Comparison of ENCODE assay signal across 24 cellular contexts in genomic region chr9:81575976-81576375, GRCh38.
DNase-seq lines count a peak whose midpoint lies in the region; ATAC-seq and TF ChIP-seq lines count a peak whose summit lies in the region.
"Had no signal": no experiment of that assay in that cellular context is flagged by ENCODE, and none has a peak within 500 bp of the region (broad histone marks: within the 10 kb centered on the region; RNA-seq: fewer than 3 reads in every experiment).

No MANE protein-coding gene starts in this region.

- H3K4me3 Mint-ChIP-seq in immature natural killer cell: no peak overlapping the region
- H3K4me3 Mint-ChIP-seq in activated T-helper 1 cell treated with anti-CD3 and anti-CD28 coated beads, Interleukin-12 subunit alpha, Interleukin-12 subunit beta, Interleukin-2, Interleukin-4 antibody, amounts not matched to agents 30 ng/mL and 10 ng/mL and 1 ng/mL, durations not matched to agents 14 hours and 24 hours and 36 hours: no peak overlapping the region
- H3K4me3 Mint-ChIP-seq: activated naive CD4-positive, alpha-beta T cell treated with anti-CD3 and anti-CD28 coated beads, Interleukin-2, amount 50 U/mL, for 24 hours; activated T-helper 17 cell treated with anti-CD3 and anti-CD28 coated beads, Interleukin-2, amount 50 U/mL, for 72 hours; CD8-positive, alpha-beta memory T cell; endodermal cell; memory B cell had no signal

- no peak for TF ChIP-seq CTCF in AG04450 (IDR thresholded peaks at IDR 0.05; ENCODE audit: low read depth, low read length)
- no peak for TF ChIP-seq CTCF in astrocyte of the spinal cord (IDR thresholded peaks at IDR 0.05; ENCODE audit: low read depth, low read length)
- no peak for TF ChIP-seq CTCF in fibroblast of the aortic adventitia (IDR thresholded peaks at IDR 0.05; ENCODE audit: insufficient read depth, low read length)

- H3K9me3 ChIP-seq in AG04450 (ENCODE audit: control insufficient read depth, insufficient read depth, low read length): no peaks in the 10 kb centered on the region
- H3K9me3 ChIP-seq: body of pancreas, colonic mucosa, heart right ventricle, neutrophil, tibial nerve had no signal

- peaks cover 5 to 15% (median 13%) of the 10 kb centered on the region in 3 donors for H3K36me3 Mint-ChIP-seq in immature natural killer cell
- H3K36me3 Mint-ChIP-seq in activated T-helper 1 cell treated with anti-CD3 and anti-CD28 coated beads, Interleukin-12 subunit alpha, Interleukin-12 subunit beta, Interleukin-2, Interleukin-4 antibody, amounts not matched to agents 30 ng/mL and 10 ng/mL and 1 ng/mL, durations not matched to agents 14 hours and 24 hours and 36 hours (ENCODE audit: low read depth): no peaks in the 10 kb centered on the region
- H3K36me3 Mint-ChIP-seq: activated naive CD4-positive, alpha-beta T cell treated with anti-CD3 and anti-CD28 coated beads, Interleukin-2, amount 50 U/mL, for 24 hours; CD8-positive, alpha-beta memory T cell had no signal

- peaks cover 0 to 4% (median 0%) of the 10 kb centered on the region in 3 donors for H3K27me3 Mint-ChIP-seq in immature natural killer cell (ENCODE audit: low read depth in 3 of 3)
- no peaks in the 10 kb centered on the region for H3K27me3 Mint-ChIP-seq in activated T-helper 1 cell treated with anti-CD3 and anti-CD28 coated beads, Interleukin-12 subunit alpha, Interleukin-12 subunit beta, Interleukin-2, Interleukin-4 antibody, amounts not matched to agents 30 ng/mL and 10 ng/mL and 1 ng/mL, durations not matched to agents 14 hours and 24 hours and 36 hours (ENCODE audit: insufficient read depth)
- H3K27me3 Mint-ChIP-seq: activated naive CD4-positive, alpha-beta T cell treated with anti-CD3 and anti-CD28 coated beads, Interleukin-2, amount 50 U/mL, for 24 hours; activated T-helper 17 cell treated with anti-CD3 and anti-CD28 coated beads, Interleukin-2, amount 50 U/mL, for 72 hours; CD8-positive, alpha-beta memory T cell; memory B cell had no signal

- CTCF ChIA-PET in AG04450 (lab: Charles Lee): no interaction called here

- no peak overlapping the region for H3K4me3 ChIP-seq in AG04450 (ENCODE audit: low read depth, low read length)
- H3K4me3 ChIP-seq in astrocyte of the spinal cord (ENCODE audit: low read depth, low read length): no peak overlapping the region
- no peak overlapping the region for H3K4me3 ChIP-seq in fibroblast of the aortic adventitia (ENCODE audit: low read depth, low read length)
- H3K4me3 ChIP-seq: body of pancreas, colonic mucosa, heart right ventricle, tibial nerve had no signal

- no peaks in the 10 kb centered on the region for H3K4me1 Mint-ChIP-seq in immature natural killer cell
- no peaks in the 10 kb centered on the region for H3K4me1 Mint-ChIP-seq in activated T-helper 1 cell treated with anti-CD3 and anti-CD28 coated beads, Interleukin-12 subunit alpha, Interleukin-12 subunit beta, Interleukin-2, Interleukin-4 antibody, amounts not matched to agents 30 ng/mL and 10 ng/mL and 1 ng/mL, durations not matched to agents 14 hours and 24 hours and 36 hours (ENCODE audit: low read depth)
- H3K4me1 Mint-ChIP-seq: activated naive CD4-positive, alpha-beta T cell treated with anti-CD3 and anti-CD28 coated beads, Interleukin-2, amount 50 U/mL, for 24 hours; activated T-helper 17 cell treated with anti-CD3 and anti-CD28 coated beads, Interleukin-2, amount 50 U/mL, for 72 hours; CD8-positive, alpha-beta memory T cell had no signal

- intact Hi-C loops in activated T-helper 1 cell treated with anti-CD3 and anti-CD28 coated beads, Interleukin-12 subunit alpha, Interleukin-12 subunit beta, Interleukin-2, Interleukin-4 antibody, amounts not matched to agents 30 ng/mL and 10 ng/mL and 1 ng/mL, durations not matched to agents 14 hours and 24 hours and 36 hours (cut with micrococcal nuclease): no loop called here

- no peaks in the 10 kb centered on the region for H3K9me3 Mint-ChIP-seq in immature natural killer cell
- H3K9me3 Mint-ChIP-seq in activated T-helper 1 cell treated with anti-CD3 and anti-CD28 coated beads, Interleukin-12 subunit alpha, Interleukin-12 subunit beta, Interleukin-2, Interleukin-4 antibody, amounts not matched to agents 30 ng/mL and 10 ng/mL and 1 ng/mL, durations not matched to agents 14 hours and 24 hours and 36 hours: no peaks in the 10 kb centered on the region
- H3K9me3 Mint-ChIP-seq: activated naive CD4-positive, alpha-beta T cell treated with anti-CD3 and anti-CD28 coated beads, Interleukin-2, amount 50 U/mL, for 24 hours; endodermal cell; memory B cell had no signal

- no peak overlapping the region for H3K27ac ChIP-seq in AG04450 (ENCODE audit: low read depth, low read length)
- H3K27ac ChIP-seq: body of pancreas, colonic mucosa, heart right ventricle, neutrophil, tibial nerve had no signal

- H3K27ac Mint-ChIP-seq in immature natural killer cell: no peak overlapping the region
- H3K27ac Mint-ChIP-seq in activated T-helper 1 cell treated with anti-CD3 and anti-CD28 coated beads, Interleukin-12 subunit alpha, Interleukin-12 subunit beta, Interleukin-2, Interleukin-4 antibody, amounts not matched to agents 30 ng/mL and 10 ng/mL and 1 ng/mL, durations not matched to agents 14 hours and 24 hours and 36 hours: no peak overlapping the region
- H3K27ac Mint-ChIP-seq: activated naive CD4-positive, alpha-beta T cell treated with anti-CD3 and anti-CD28 coated beads, Interleukin-2, amount 50 U/mL, for 24 hours; activated T-helper 17 cell treated with anti-CD3 and anti-CD28 coated beads, Interleukin-2, amount 50 U/mL, for 72 hours; endodermal cell; memory B cell had no signal

- POLR2A ChIA-PET in AG04450 (lab: Yijun Ruan, JAX): no interaction called here

- H3K27me3 ChIP-seq in AG04450 (ENCODE audit: control insufficient read depth, insufficient read depth, low read length): no peaks in the 10 kb centered on the region
- H3K27me3 ChIP-seq: body of pancreas, colonic mucosa, heart right ventricle, neutrophil, tibial nerve had no signal

- ATAC-seq in GM18870 (IDR thresholded peaks at IDR 0.05; ENCODE audit: unreplicated experiment): no peak
- ATAC-seq: activated T-helper 17 cell treated with anti-CD3 and anti-CD28 coated beads, Interleukin-2, amount 50 U/mL, for 72 hours; body of pancreas; heart right ventricle; HepG2; left colon had no signal

- DNase-seq in AG04450 (ENCODE audit: low read depth, low spot score): peak; percentile 20
- DNase-seq in LHCN-M2 (ENCODE audit: low read depth): peak; percentile 28
- DNase-seq in astrocyte of the spinal cord (ENCODE audit: low read depth, low spot score): peak; percentile 47
- DNase-seq in fibroblast of the aortic adventitia (ENCODE audit: low read depth): peak; percentile 27
- no peak for DNase-seq in immature natural killer cell
- no peak for DNase-seq in NCI-H345 treated with DMSO at 0.1 percent for 48 hours (lab: John Stamatoyannopoulos, UW; ENCODE audit: unreplicated experiment)
- DNase-seq in activated T-helper 1 cell treated with anti-CD3 and anti-CD28 coated beads, Interleukin-12 subunit alpha, Interleukin-12 subunit beta, Interleukin-2, Interleukin-4 antibody, amounts not matched to agents 30 ng/mL and 10 ng/mL and 1 ng/mL, durations not matched to agents 14 hours and 24 hours and 36 hours (ENCODE audit: low spot score): no peak
- DNase-seq: 8988T; body of pancreas; CD8-positive, alpha-beta memory T cell; colonic mucosa; endodermal cell; heart right ventricle; left colon; NCI-H1092 treated with DMSO at 0.1 percent for 48 hours; NCI-H1930; NCI-H226 had no signal

- in situ Hi-C loops in astrocyte of the spinal cord (cut with HindIII; ENCODE audit: low sequenced_read_pairs): no loop called here

Comparison
In these comparisons a context has a peak if more than half of its experiments do, and no peak if none do; other contexts are left out.
1. DNase-seq: peak in AG04450 (single experiment), LHCN-M2 (single experiment), astrocyte of the spinal cord (single experiment) and fibroblast of the aortic adventitia (single experiment); none in immature natural killer cell (0 of 3), NCI-H345 treated with DMSO at 0.1 percent for 48 hours (single experiment) and activated T-helper 1 cell treated with anti-CD3 and anti-CD28 coated beads, Interleukin-12 subunit alpha, Interleukin-12 subunit beta, Interleukin-2, Interleukin-4 antibody, amounts not matched to agents 30 ng/mL and 10 ng/mL and 1 ng/mL, durations not matched to agents 14 hours and 24 hours and 36 hours (single experiment).